24 cellular contexts compared by ENCODE assay signal in genomic region chr11:33406241-33406640, GRCh38. TPM values are rescaled to one million over a fixed set of nuclear protein-coding genes. Genes with fewer than 3 reads are reported as not detected.
DNase-seq lines count a peak whose midpoint lies in the region; ATAC-seq and TF ChIP-seq lines count a peak whose summit lies in the region.
"Had no signal": no experiment of that assay in that cellular context is flagged by ENCODE, and none has a peak within 500 bp of the region (broad histone marks: within the 10 kb centered on the region; RNA-seq: fewer than 3 reads in every experiment).

No MANE protein-coding gene starts in this region.

- no peak overlapping the region for H3K4me3 Mint-ChIP-seq in glutamatergic neuron (ENCODE audit: unreplicated experiment)
- H3K4me3 Mint-ChIP-seq: CD14-positive monocyte, T-cell had no signal

- WGBS in prostate gland: 82% methylated on average over 13 of the region's 13 CpGs
- WGBS in gastroesophageal sphincter (ENCODE audit: low coverage in 1 of 2), 2 donors: 56 to 73% methylated on average over 7 to 8 of the region's 13 CpGs

- DNase-seq in NCI-H2171 treated with DMSO at 0.1 percent for 48 hours (lab: John Stamatoyannopoulos, UW) (peak; percentile 52), NCI-H2171 (lab: John Stamatoyannopoulos, UW) (no peak), NCI-H82 treated with DMSO at 0.1 percent for 48 hours (lab: John Stamatoyannopoulos, UW; ENCODE audit: unreplicated experiment) (peak; percentile 89), glutamatergic neuron (peak; percentile 35), GM13977 (ENCODE audit: low spot score) (no peak), prostate gland (ENCODE audit: low spot score) (no peak)
- DNase-seq: 8988T, ACHN, BE2C, Calu3, Kasumi-1, NCI-H1092 treated with DMSO at 0.1 percent for 48 hours, NCI-H1436, NCI-H2029, NCI-H226, NCI-H510A, NCI-H774, SHP77, T-cell had no signal

- H3K27me3 ChIP-seq in prostate gland (replicated peaks; ENCODE audit: insufficient read depth): no peaks in the 10 kb centered on the region
- H3K27me3 ChIP-seq in gastroesophageal sphincter: peaks cover 7% of the 10 kb centered on the region
- H3K27me3 ChIP-seq: BE2C had no signal

- TF ChIP-seq EP300 in gastroesophageal sphincter (IDR thresholded peaks at IDR 0.05): no peak

- H3K4me1 ChIP-seq in prostate gland (replicated peaks) (no peaks in the 10 kb centered on the region), gastroesophageal sphincter (no peaks in the 10 kb centered on the region)
- H3K4me1 ChIP-seq: BE2C had no signal

- H3K27ac Mint-ChIP-seq in glutamatergic neuron (ENCODE audit: unreplicated experiment): peak overlapping the region; percentile 53
- H3K27ac Mint-ChIP-seq: CD14-positive monocyte, T-cell had no signal

- in situ Hi-C loops in GM13977 (cut with MboI; ENCODE audit: low pct_unique_long_range_greater_than_20kb, low sequenced_read_pairs, unreplicated experiment): no loop called here

- TF ChIP-seq POLR2A in prostate gland (IDR thresholded peaks at IDR 0.05) (no peak), gastroesophageal sphincter (IDR thresholded peaks at IDR 0.05) (no peak)

- H3K4me1 Mint-ChIP-seq in glutamatergic neuron (ENCODE audit: low read depth, unreplicated experiment): peaks cover 19% of the 10 kb centered on the region
- H3K4me1 Mint-ChIP-seq: CD14-positive monocyte, T-cell had no signal

- H3K36me3 ChIP-seq in prostate gland (no peaks in the 10 kb centered on the region), gastroesophageal sphincter (no peaks in the 10 kb centered on the region)
- H3K36me3 ChIP-seq: BE2C had no signal

- peaks cover 14% of the 10 kb centered on the region for H3K9me3 Mint-ChIP-seq in glutamatergic neuron (ENCODE audit: unreplicated experiment)
- H3K9me3 Mint-ChIP-seq: T-cell had no signal

- H3K9me3 ChIP-seq in prostate gland (no peaks in the 10 kb centered on the region), gastroesophageal sphincter (no peaks in the 10 kb centered on the region)
- H3K9me3 ChIP-seq: BE2C had no signal

- no peak for ATAC-seq in HG03378 (IDR thresholded peaks at IDR 0.05; ENCODE audit: unreplicated experiment)
- ATAC-seq in gastroesophageal sphincter: no peak
- ATAC-seq: K562, T-cell had no signal

- H3K36me3 Mint-ChIP-seq in glutamatergic neuron (ENCODE audit: unreplicated experiment): peaks cover 5% of the 10 kb centered on the region
- H3K36me3 Mint-ChIP-seq: CD14-positive monocyte, T-cell had no signal

- H3K27ac ChIP-seq in prostate gland: no peak overlapping the region
- H3K27ac ChIP-seq in gastroesophageal sphincter: no peak overlapping the region
- H3K27ac ChIP-seq: RWPE1 had no signal

- H3K4me3 ChIP-seq in prostate gland (no peak overlapping the region), gastroesophageal sphincter (no peak overlapping the region)
- H3K4me3 ChIP-seq: K562 had no signal

- intact Hi-C loops in prostate gland (cut with DNase I): no loop called here

- TF ChIP-seq CTCF in glutamatergic neuron (IDR thresholded peaks at IDR 0.05; ENCODE audit: partially characterized antibody, unreplicated experiment) (no peak), GM13977 (IDR thresholded peaks at IDR 0.05; ENCODE audit: extremely low read depth, insufficient read depth, missing control alignments) (no peak), prostate gland (IDR thresholded peaks at IDR 0.05) (no peak), gastroesophageal sphincter (IDR thresholded peaks at IDR 0.05) (no peak)

- H3K27me3 Mint-ChIP-seq in glutamatergic neuron (ENCODE audit: unreplicated experiment): peaks cover 3% of the 10 kb centered on the region

RNA-seq across cellular contexts. Expression of gene KIAA1549L, which starts 30.3 kb away (rescaled TPM):
- total RNA-seq in glutamatergic neuron (ENCODE audit: unreplicated experiment) (3.5 TPM), prostate gland (1 to 10 TPM in 1 of 2 donors, not detected in 1; 3.3 TPM), gastroesophageal sphincter (under 1 TPM in 2 of 4 donors, not detected in 2; 0.19 to 0.27 TPM)
- total RNA-seq: K562 had no signal

Comparison
In these comparisons a context has a peak if more than half of its experiments do, and no peak if none do; other contexts are left out.
1. DNase-seq: peak in NCI-H2171 treated with DMSO at 0.1 percent for 48 hours (single experiment), NCI-H82 treated with DMSO at 0.1 percent for 48 hours (single experiment) and glutamatergic neuron (single experiment); none in NCI-H2171 (single experiment), GM13977 (single experiment) and prostate gland (single experiment).